8 cellular contexts compared by ENCODE assay signal in the genomic region with DNA sequence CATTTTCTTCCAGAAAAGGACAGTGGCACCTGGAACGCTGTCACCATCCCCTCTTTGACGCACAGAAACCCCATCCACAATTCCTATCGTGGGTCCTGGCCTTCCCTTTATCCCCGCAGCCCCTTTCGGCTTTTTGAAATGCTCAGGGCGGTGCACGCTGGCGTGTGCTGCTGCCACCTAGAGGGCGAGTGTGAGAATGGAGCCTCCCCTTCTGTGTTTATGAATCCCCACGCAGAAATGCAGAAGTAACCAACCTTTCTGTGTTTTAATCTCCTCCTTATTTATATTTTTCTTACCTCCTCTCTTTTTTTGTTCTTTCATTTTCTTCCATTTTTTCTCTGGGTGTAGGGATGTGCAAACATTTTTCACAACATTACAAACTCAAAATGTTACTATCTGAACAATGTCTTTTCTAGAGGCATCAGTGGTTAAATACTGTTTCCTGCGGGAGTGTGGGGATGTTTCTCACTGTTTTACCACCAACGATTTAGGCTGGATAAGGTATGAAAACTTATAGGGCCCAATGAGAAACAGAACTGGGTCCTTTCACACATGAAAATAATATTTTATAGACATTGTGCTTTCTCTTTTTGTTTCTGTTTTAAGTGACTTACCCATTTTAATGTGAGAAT. TPM values are rescaled to one million over a fixed set of nuclear protein-coding genes. Genes with fewer than 3 reads are reported as not detected.
DNase-seq lines count a peak whose midpoint lies in the region; ATAC-seq and TF ChIP-seq lines count a peak whose summit lies in the region.

No MANE protein-coding gene starts in this region.

- no peaks in the 10 kb centered on the region for H3K9me3 ChIP-seq in BLaER1 treated with 17β-estradiol and CSF1 and Interleukin-3, amounts not matched to agents 10 nM and 100 nM (replicated peaks in 1 of 11)

- no peaks in the 10 kb centered on the region for H3K27me3 Mint-ChIP-seq in natural killer cell treated with Interleukin-12 subunit alpha and Interleukin-12 subunit beta and Interleukin-15 and Interleukin-18, amount 100 ng/mL, for 72 hours

- peaks cover 0 to 13% (median 5%) of the 10 kb centered on the region in 10 experiments; a peak in 7 of 20 replicates for H3K4me1 ChIP-seq in BLaER1 treated with 17β-estradiol and CSF1 and Interleukin-3, amounts not matched to agents 10 nM and 100 nM

- no peak overlapping the region for H3K4me3 Mint-ChIP-seq in natural killer cell treated with Interleukin-12 subunit alpha and Interleukin-12 subunit beta and Interleukin-15 and Interleukin-18, amount 100 ng/mL, for 72 hours

- ATAC-seq in GM18907 (IDR thresholded peaks at IDR 0.05; ENCODE audit: unreplicated experiment) (peak; percentile 88), HG03108 (IDR thresholded peaks at IDR 0.05; ENCODE audit: unreplicated experiment) (peak; percentile 78)
- ATAC-seq in natural killer cell treated with Interleukin-12 subunit alpha and Interleukin-12 subunit beta and Interleukin-15 and Interleukin-18, amount 100 ng/mL, for 72 hours, result peak; percentile 85 to 89
- ATAC-seq in stimulated activated naive CD8-positive, alpha-beta T cell treated with anti-CD3 and anti-CD28 coated beads, Interleukin-15, Interleukin-2, amounts not matched to agents 100 U/mL and 50 U/mL, for 24 hours, result peak; percentile 77

- H3K27ac Mint-ChIP-seq in natural killer cell treated with Interleukin-12 subunit alpha and Interleukin-12 subunit beta and Interleukin-15 and Interleukin-18, amount 100 ng/mL, for 72 hours, result no peak overlapping the region

- H3K4me3 ChIP-seq in BLaER1 treated with 17β-estradiol and CSF1 and Interleukin-3, amounts not matched to agents 10 nM and 100 nM, result no peak overlapping the region
- peak overlapping the region; percentile 9 for H3K4me3 ChIP-seq in epithelial cell of esophagus (ENCODE audit: low read length)

- H3K36me3 Mint-ChIP-seq in natural killer cell treated with Interleukin-12 subunit alpha and Interleukin-12 subunit beta and Interleukin-15 and Interleukin-18, amount 100 ng/mL, for 72 hours, result no peaks in the 10 kb centered on the region

- H4K20me1 ChIP-seq in BLaER1 treated with 17β-estradiol and CSF1 and Interleukin-3, amounts not matched to agents 10 nM and 100 nM, result peaks cover 0 to 77% (median 0%) of the 10 kb centered on the region in 11 experiments; a peak in 5 of 22 replicates

- peak; percentile 8 for DNase-seq in NCI-H774 (lab: John Stamatoyannopoulos, UW)
- peak; percentile 75 for DNase-seq in activated CD8-positive, alpha-beta memory T cell treated with anti-CD3 and anti-CD28 coated beads for 24 hours
- DNase-seq in epithelial cell of esophagus (ENCODE audit: low read depth), result peak; percentile 58
- DNase-seq in natural killer cell treated with Interleukin-12 subunit alpha and Interleukin-12 subunit beta and Interleukin-15 and Interleukin-18, amount 100 ng/mL, for 72 hours (ENCODE audit: low spot score), result peak; percentile 85
- DNase-seq in stimulated activated naive CD8-positive, alpha-beta T cell treated with anti-CD3 and anti-CD28 coated beads, Interleukin-15, Interleukin-2, amounts not matched to agents 100 U/mL and 50 U/mL, for 24 hours, result peak; percentile 67

- peak overlapping the region in 1 of 11 experiments; percentile 3; a peak in 2 of 22 replicates for H3K9ac ChIP-seq in BLaER1 treated with 17β-estradiol and CSF1 and Interleukin-3, amounts not matched to agents 10 nM and 100 nM

- H3K4me2 ChIP-seq in BLaER1 treated with 17β-estradiol and CSF1 and Interleukin-3, amounts not matched to agents 10 nM and 100 nM, result peak overlapping the region; percentile 5 to 54 (median 44); a peak in 18 of 22 replicates

- no peaks in the 10 kb centered on the region for H3K9me3 Mint-ChIP-seq in natural killer cell treated with Interleukin-12 subunit alpha and Interleukin-12 subunit beta and Interleukin-15 and Interleukin-18, amount 100 ng/mL, for 72 hours

- no peak overlapping the region; a peak in 1 of 22 replicates for H3K27ac ChIP-seq in BLaER1 treated with 17β-estradiol and CSF1 and Interleukin-3, amounts not matched to agents 10 nM and 100 nM

- peak; percentile 93 for TF ChIP-seq CTCF in epithelial cell of esophagus (IDR thresholded peaks at IDR 0.05; ENCODE audit: insufficient read depth, low read depth, low read length, missing control alignments)

- peaks cover 0 to 89% (median 7%) of the 10 kb centered on the region in 11 experiments; a peak in 9 of 22 replicates for H3K36me3 ChIP-seq in BLaER1 treated with 17β-estradiol and CSF1 and Interleukin-3, amounts not matched to agents 10 nM and 100 nM

- no peaks in the 10 kb centered on the region for H3K27me3 ChIP-seq in BLaER1 treated with 17β-estradiol and CSF1 and Interleukin-3, amounts not matched to agents 10 nM and 100 nM

- H3K4me1 Mint-ChIP-seq in natural killer cell treated with Interleukin-12 subunit alpha and Interleukin-12 subunit beta and Interleukin-15 and Interleukin-18, amount 100 ng/mL, for 72 hours (ENCODE audit: low read depth in 2 of 2), result peaks cover 0 to 6% of the 10 kb centered on the region in 2 donors

RNA-seq across cellular contexts. Expression of a gene that starts 50.0 kb away (rescaled TPM):
- 10 to 100 TPM; 40.2 to 60.5 TPM for total RNA-seq in natural killer cell treated with Interleukin-12 subunit alpha and Interleukin-12 subunit beta and Interleukin-15 and Interleukin-18, amount 100 ng/mL, for 72 hours

Comparison
In these comparisons a context has a peak if more than half of its experiments do, and no peak if none do; other contexts are left out.
1. DNase-seq: peak in every context shown above with its lines; median percentile 85 in natural killer cell treated with Interleukin-12 subunit alpha and Interleukin-12 subunit beta and Interleukin-15 and Interleukin-18, amount 100 ng/mL, for 72 hours; 75 in activated CD8-positive, alpha-beta memory T cell treated with anti-CD3 and anti-CD28 coated beads for 24 hours; 67 in stimulated activated naive CD8-positive, alpha-beta T cell treated with anti-CD3 and anti-CD28 coated beads, Interleukin-15, Interleukin-2, amounts not matched to agents 100 U/mL and 50 U/mL, for 24 hours; 58 in epithelial cell of esophagus; 8 in NCI-H774.